ENCODE assay signal across 12 cellular contexts in the genomic region with DNA sequence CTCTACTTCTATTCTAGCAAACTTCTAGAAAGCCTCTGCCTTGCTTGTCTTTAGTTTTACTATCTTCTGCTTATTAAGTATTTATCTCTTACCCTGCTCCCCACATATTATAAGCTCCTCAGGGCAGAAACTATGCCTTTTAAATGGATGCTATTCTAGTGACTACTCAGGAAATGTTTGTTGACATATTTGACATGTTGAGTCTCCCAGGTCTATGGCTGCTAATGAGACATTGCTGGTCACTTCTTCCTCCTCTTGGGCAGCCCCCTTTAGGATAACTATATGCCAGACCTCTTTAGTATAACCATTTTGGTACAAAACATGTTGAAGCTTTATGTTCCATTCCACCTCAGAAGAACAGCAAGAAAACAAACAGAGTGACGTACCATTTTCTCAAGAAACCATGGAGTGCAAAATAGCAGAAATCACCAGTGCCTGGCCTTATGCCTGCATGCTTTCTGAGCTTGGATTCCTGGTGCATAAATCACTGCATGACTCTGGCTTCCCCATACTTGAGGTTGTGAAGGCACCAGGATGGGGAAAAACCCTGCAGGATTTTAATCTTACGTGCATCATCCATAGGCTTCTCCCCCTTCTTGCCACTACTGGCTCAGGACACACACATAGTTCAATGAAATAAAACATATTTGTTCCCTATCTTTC.
A peak's percentile ranks its signal among the peaks of the same experiment; 100 is the strongest.
DNase-seq lines count a peak whose midpoint lies in the region; ATAC-seq and TF ChIP-seq lines count a peak whose summit lies in the region.
"Had no signal": no experiment of that assay in that cellular context is flagged by ENCODE, and none has a peak within 500 bp of the region (broad histone marks: within the 10 kb centered on the region; RNA-seq: fewer than 3 reads in every experiment).

No MANE protein-coding gene starts in this region.

- H3K4me1 Mint-ChIP-seq in type B pancreatic cell (ENCODE audit: unreplicated experiment) = peaks cover 7% of the 10 kb centered on the region
- H3K4me1 Mint-ChIP-seq: activated naive CD8-positive, alpha-beta T cell treated with anti-CD3 and anti-CD28 coated beads, Interleukin-2, amount 10 ng/mL, durations not matched to agents 7 days and 5 days had no signal

- H3K27ac ChIP-seq in sigmoid colon = peak overlapping the region in 2 of 4 donors; percentile 30 to 58
- H3K27ac ChIP-seq: SJCRH30 had no signal

- no peaks in the 10 kb centered on the region for H3K9me3 ChIP-seq in sigmoid colon
- H3K9me3 ChIP-seq: SJCRH30 had no signal

- ATAC-seq in HG02885 (IDR thresholded peaks at IDR 0.05; ENCODE audit: poor library complexity, unreplicated experiment) (no peak), GM18519 (IDR thresholded peaks at IDR 0.05; ENCODE audit: low FRiP score, unreplicated experiment) (no peak)

- TF ChIP-seq EP300 in sigmoid colon (IDR thresholded peaks at IDR 0.05) = no peak

- no peaks in the 10 kb centered on the region for H3K36me3 ChIP-seq in sigmoid colon
- H3K36me3 ChIP-seq: SJCRH30 had no signal

- H3K4me3 ChIP-seq in sigmoid colon = no peak overlapping the region
- H3K4me3 ChIP-seq: SJCRH30 had no signal

- intact Hi-C loops in sigmoid colon (cut with DNase I) = no loop called here

- no peaks in the 10 kb centered on the region for H3K27me3 Mint-ChIP-seq in type B pancreatic cell

- 62 to 74% methylated on average over 2 of the region's 2 CpGs for WGBS in sigmoid colon, 2 donors

- H3K27ac Mint-ChIP-seq in type B pancreatic cell = no peak overlapping the region
- H3K27ac Mint-ChIP-seq: activated naive CD8-positive, alpha-beta T cell treated with anti-CD3 and anti-CD28 coated beads, Interleukin-2, amount 10 ng/mL, durations not matched to agents 7 days and 5 days had no signal

- no peak for TF ChIP-seq CTCF in sigmoid colon (IDR thresholded peaks at IDR 0.05)
- no peak for TF ChIP-seq CTCF in type B pancreatic cell (conservative IDR thresholded peaks at IDR 0.05)

- DNase-seq in GM04503 (ENCODE audit: low read depth) (peak; percentile 92), SW 1271 (lab: John Stamatoyannopoulos, UW) (peak; percentile 55 to 83), fibroblast of peridontal ligament (ENCODE audit: extremely low read depth) (peak; percentile 99), pulmonary artery endothelial cell (ENCODE audit: low read depth, low spot score) (peak; percentile 58), sigmoid colon (no peak), type B pancreatic cell (ENCODE audit: extremely low spot score, unreplicated experiment) (no peak)
- DNase-seq: activated naive CD8-positive, alpha-beta T cell treated with anti-CD3 and anti-CD28 coated beads, Interleukin-2, amount 10 ng/mL, durations not matched to agents 7 days and 5 days; DMS53; NCI-H2029; SJCRH30 had no signal

- H3K36me3 Mint-ChIP-seq in type B pancreatic cell = no peaks in the 10 kb centered on the region
- H3K36me3 Mint-ChIP-seq: activated naive CD8-positive, alpha-beta T cell treated with anti-CD3 and anti-CD28 coated beads, Interleukin-2, amount 10 ng/mL, durations not matched to agents 7 days and 5 days had no signal

- H3K4me1 ChIP-seq in sigmoid colon = peaks cover 0 to 19% (median 16%) of the 10 kb centered on the region in 4 donors

- H3K4me3 Mint-ChIP-seq in type B pancreatic cell = no peak overlapping the region
- H3K4me3 Mint-ChIP-seq: activated naive CD8-positive, alpha-beta T cell treated with anti-CD3 and anti-CD28 coated beads, Interleukin-2, amount 10 ng/mL, durations not matched to agents 7 days and 5 days had no signal

- H3K27me3 ChIP-seq in sigmoid colon = no peaks in the 10 kb centered on the region
- H3K27me3 ChIP-seq: SJCRH30 had no signal

- H3K9me3 Mint-ChIP-seq in type B pancreatic cell = no peaks in the 10 kb centered on the region
- H3K9me3 Mint-ChIP-seq: activated naive CD8-positive, alpha-beta T cell treated with anti-CD3 and anti-CD28 coated beads, Interleukin-2, amount 10 ng/mL, durations not matched to agents 7 days and 5 days had no signal

- TF ChIP-seq POLR2A in sigmoid colon (IDR thresholded peaks at IDR 0.05) = no peak

Comparison
In these comparisons a context has a peak if more than half of its experiments do, and no peak if none do; other contexts are left out.
1. DNase-seq: peak in GM04503 (single experiment), SW 1271 (2 of 2), fibroblast of peridontal ligament (single experiment) and pulmonary artery endothelial cell (single experiment); none in sigmoid colon (single experiment) and type B pancreatic cell (single experiment).